In genomic region chr3:19250959-19251610, GRCh38 we compare ENCODE assay signal across 1 cellular context.
TF ChIP-seq lines count a peak whose summit lies in the region.

No MANE protein-coding gene starts in this region.

TF ChIP-seq in H1, 55 proteins besides CTCF, POLR2A, EP300 and RAD21:
- no peak for TF ChIP-seq KDM4A (IDR thresholded peaks at IDR 0.05; ENCODE audit: low read depth, low read length, severe bottlenecking)
- no peak for TF ChIP-seq BRCA1 (IDR thresholded peaks at IDR 0.05; ENCODE audit: low read depth, low read length)
- no peak for TF ChIP-seq CTBP2 (IDR thresholded peaks at IDR 0.05; ENCODE audit: borderline replicate concordance, insufficient read depth, insufficient read length, low read length)
- no peak for TF ChIP-seq ZNF274 (IDR thresholded peaks at IDR 0.05; ENCODE audit: borderline replicate concordance, extremely low read depth, low read length)
- TF ChIP-seq HDAC2 (IDR thresholded peaks at IDR 0.05; ENCODE audit: borderline replicate concordance in 1 of 2, low read depth in 2 of 2, low read length in 2 of 2) = no peak
- no peak for TF ChIP-seq NRF1 (IDR thresholded peaks at IDR 0.05; ENCODE audit: low read depth, low read length)
- no peak for TF ChIP-seq GTF2F1 (IDR thresholded peaks at IDR 0.05; ENCODE audit: borderline replicate concordance, low read depth, low read length)
